ENCODE assay signal across 1 cellular context in the genomic region with DNA sequence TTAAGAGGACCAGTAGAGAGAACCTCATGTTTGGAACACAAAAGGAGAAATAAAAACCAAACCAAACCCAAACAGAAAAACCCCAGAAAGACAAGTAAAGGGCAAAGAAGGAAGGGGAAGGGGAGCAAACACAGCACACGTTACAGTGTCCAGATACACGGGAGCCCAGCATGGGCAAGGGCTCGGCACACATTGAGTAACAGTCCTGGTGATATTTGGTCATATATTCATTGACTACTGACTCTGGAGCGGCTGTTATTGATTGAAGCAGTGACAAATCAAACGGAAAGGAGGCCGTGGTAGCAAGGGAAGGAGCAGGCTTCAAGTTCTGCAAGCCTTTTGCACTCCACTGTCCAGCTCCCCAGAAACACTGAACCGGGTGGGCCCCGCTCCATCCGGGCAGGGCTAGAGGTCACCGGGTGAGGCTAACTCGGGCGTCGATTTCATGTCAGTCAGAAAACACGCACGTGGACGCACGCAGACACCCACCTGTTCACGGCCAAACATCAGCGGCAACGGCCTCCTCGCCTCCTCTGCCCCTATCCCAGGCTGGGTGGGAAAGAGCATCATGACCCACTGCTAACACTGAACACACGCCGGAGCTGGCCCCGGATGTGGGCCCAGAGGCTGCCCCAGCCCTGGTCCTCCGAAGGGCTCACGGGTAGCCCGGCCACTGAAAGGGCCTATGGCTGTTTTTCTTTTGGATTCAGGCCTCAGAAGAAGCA.
TF ChIP-seq lines count a peak whose summit lies in the region.

No MANE protein-coding gene starts in this region.

TF ChIP-seq in liver, 16 proteins besides CTCF, POLR2A, EP300 and RAD21 (continued from another document):
- TF ChIP-seq, protein P1, sequence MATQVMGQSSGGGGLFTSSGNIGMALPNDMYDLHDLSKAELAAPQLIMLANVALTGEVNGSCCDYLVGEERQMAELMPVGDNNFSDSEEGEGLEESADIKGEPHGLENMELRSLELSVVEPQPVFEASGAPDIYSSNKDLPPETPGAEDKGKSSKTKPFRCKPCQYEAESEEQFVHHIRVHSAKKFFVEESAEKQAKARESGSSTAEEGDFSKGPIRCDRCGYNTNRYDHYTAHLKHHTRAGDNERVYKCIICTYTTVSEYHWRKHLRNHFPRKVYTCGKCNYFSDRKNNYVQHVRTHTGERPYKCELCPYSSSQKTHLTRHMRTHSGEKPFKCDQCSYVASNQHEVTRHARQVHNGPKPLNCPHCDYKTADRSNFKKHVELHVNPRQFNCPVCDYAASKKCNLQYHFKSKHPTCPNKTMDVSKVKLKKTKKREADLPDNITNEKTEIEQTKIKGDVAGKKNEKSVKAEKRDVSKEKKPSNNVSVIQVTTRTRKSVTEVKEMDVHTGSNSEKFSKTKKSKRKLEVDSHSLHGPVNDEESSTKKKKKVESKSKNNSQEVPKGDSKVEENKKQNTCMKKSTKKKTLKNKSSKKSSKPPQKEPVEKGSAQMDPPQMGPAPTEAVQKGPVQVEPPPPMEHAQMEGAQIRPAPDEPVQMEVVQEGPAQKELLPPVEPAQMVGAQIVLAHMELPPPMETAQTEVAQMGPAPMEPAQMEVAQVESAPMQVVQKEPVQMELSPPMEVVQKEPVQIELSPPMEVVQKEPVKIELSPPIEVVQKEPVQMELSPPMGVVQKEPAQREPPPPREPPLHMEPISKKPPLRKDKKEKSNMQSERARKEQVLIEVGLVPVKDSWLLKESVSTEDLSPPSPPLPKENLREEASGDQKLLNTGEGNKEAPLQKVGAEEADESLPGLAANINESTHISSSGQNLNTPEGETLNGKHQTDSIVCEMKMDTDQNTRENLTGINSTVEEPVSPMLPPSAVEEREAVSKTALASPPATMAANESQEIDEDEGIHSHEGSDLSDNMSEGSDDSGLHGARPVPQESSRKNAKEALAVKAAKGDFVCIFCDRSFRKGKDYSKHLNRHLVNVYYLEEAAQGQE (IDR thresholded peaks at IDR 0.05), result no peak
- TF ChIP-seq TAF1 (conservative IDR thresholded peaks at IDR 0.05) (no peak), NR2F2 (IDR thresholded peaks at IDR 0.05) (no peak), JUND (IDR thresholded peaks at IDR 0.05) (no peak), SP1 (IDR thresholded peaks at IDR 0.05) (peak; percentile 29), HNF4A (conservative IDR thresholded peaks at IDR 0.05) (peak; percentile 37 to 43), HNF4G (IDR thresholded peaks at IDR 0.05) (no peak), YY1 (IDR thresholded peaks at IDR 0.05) (no peak), FOXA1 (IDR thresholded peaks at IDR 0.05) (no peak), GABPA (IDR thresholded peaks at IDR 0.05 in 1 of 2, conservative IDR thresholded peaks at IDR 0.05 in 1 of 2) (no peak), RXRA (IDR thresholded peaks at IDR 0.05) (peak; percentile 18 to 48), EGR1 (IDR thresholded peaks at IDR 0.05; ENCODE audit: low read depth in 2 of 2) (no peak)
- TF ChIP-seq, protein P2, sequence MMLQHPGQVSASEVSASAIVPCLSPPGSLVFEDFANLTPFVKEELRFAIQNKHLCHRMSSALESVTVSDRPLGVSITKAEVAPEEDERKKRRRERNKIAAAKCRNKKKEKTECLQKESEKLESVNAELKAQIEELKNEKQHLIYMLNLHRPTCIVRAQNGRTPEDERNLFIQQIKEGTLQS (IDR thresholded peaks at IDR 0.05), result no peak
- TF ChIP-seq, protein P3, sequence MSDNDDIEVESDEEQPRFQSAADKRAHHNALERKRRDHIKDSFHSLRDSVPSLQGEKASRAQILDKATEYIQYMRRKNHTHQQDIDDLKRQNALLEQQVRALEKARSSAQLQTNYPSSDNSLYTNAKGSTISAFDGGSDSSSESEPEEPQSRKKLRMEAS (IDR thresholded peaks at IDR 0.05), result no peak
